Comparison of ENCODE assay signal across 15 cellular contexts in genomic region chr17:39062846-39063680, GRCh38.
DNase-seq lines count a peak whose midpoint lies in the region; ATAC-seq and TF ChIP-seq lines count a peak whose summit lies in the region.
"Had no signal": no experiment of that assay in that cellular context is flagged by ENCODE, and none has a peak within 500 bp of the region (broad histone marks: within the 10 kb centered on the region; RNA-seq: fewer than 3 reads in every experiment).

No MANE protein-coding gene starts in this region.

- H3K9me3 ChIP-seq in GM23248 (ENCODE audit: low read depth) (no peaks in the 10 kb centered on the region), MM.1S (replicated peaks; ENCODE audit: insufficient read depth, low read length) (no peaks in the 10 kb centered on the region)

- no peak overlapping the region for H3K27ac Mint-ChIP-seq in stimulated activated effector memory CD8-positive, alpha-beta T cell treated with anti-CD3 and anti-CD28 coated beads, Interleukin-12 subunit alpha, Interleukin-12 subunit beta, amount 100 ng/mL, for 72 hours
- H3K27ac Mint-ChIP-seq: activated T-helper 2 cell treated with anti-CD3 and anti-CD28 coated beads, Interferon-gamma antibody, Interleukin-2, Interleukin-4, amounts not matched to agents 10 μg/mL and 5 μg/mL and 100 μg/mL, durations not matched to agents 14 hours and 24 hours and 36 hours; B cell; progenitor cell of endocrine pancreas had no signal

- H3K9me3 Mint-ChIP-seq in stimulated activated effector memory CD8-positive, alpha-beta T cell treated with anti-CD3 and anti-CD28 coated beads, Interleukin-12 subunit alpha, Interleukin-12 subunit beta, amount 100 ng/mL, for 72 hours: no peaks in the 10 kb centered on the region
- H3K9me3 Mint-ChIP-seq: activated T-helper 2 cell treated with anti-CD3 and anti-CD28 coated beads, Interferon-gamma antibody, Interleukin-2, Interleukin-4, amounts not matched to agents 10 μg/mL and 5 μg/mL and 100 μg/mL, durations not matched to agents 14 hours and 24 hours and 36 hours had no signal

- H3F3A ChIP-seq in GM23248 (ENCODE audit: insufficient read depth): peaks cover 25% of the 10 kb centered on the region
- peaks cover 2% of the 10 kb centered on the region; the same call in 1 of the 2 replicates for H3F3A ChIP-seq in MM.1S (ENCODE audit: insufficient read depth, low read length)

- H3K9me2 ChIP-seq in GM23248 (ENCODE audit: insufficient read depth) (no peaks in the 10 kb centered on the region), MM.1S (replicated peaks; ENCODE audit: insufficient read depth, low read length) (no peaks in the 10 kb centered on the region)

- 0 out of 2 replicates have a peak, but pooled peaks cover 8% of the 10 kb centered on the region for H3K27me3 ChIP-seq in GM23248 (replicated peaks; ENCODE audit: insufficient read depth)
- H3K27me3 ChIP-seq in MM.1S (replicated peaks; ENCODE audit: insufficient read depth, low read length): no peaks in the 10 kb centered on the region

- H3K4me2 ChIP-seq in GM23248 (ENCODE audit: unreplicated experiment): peak overlapping the region; percentile 59
- H3K4me2 ChIP-seq in MM.1S (ENCODE audit: low read depth, low read length): no peak overlapping the region

- H3K9ac ChIP-seq in GM23248 (no peak overlapping the region), MM.1S (ENCODE audit: low read length) (no peak overlapping the region)

- H3K4me1 ChIP-seq in GM23248 (ENCODE audit: insufficient read depth) (peaks cover 26% of the 10 kb centered on the region), MM.1S (ENCODE audit: low read length) (no peaks in the 10 kb centered on the region)

- H3K79me2 ChIP-seq in GM23248 (ENCODE audit: insufficient read depth): no peaks in the 10 kb centered on the region
- no peaks in the 10 kb centered on the region for H3K79me2 ChIP-seq in MM.1S (ENCODE audit: low read length)

- H2AFZ ChIP-seq in GM23248 (no peak overlapping the region), MM.1S (ENCODE audit: low read length) (no peak overlapping the region)

- in situ Hi-C loops in GM23248 (cut with MboI): no loop called here

- H3K36me3 Mint-ChIP-seq in stimulated activated effector memory CD8-positive, alpha-beta T cell treated with anti-CD3 and anti-CD28 coated beads, Interleukin-12 subunit alpha, Interleukin-12 subunit beta, amount 100 ng/mL, for 72 hours: no peaks in the 10 kb centered on the region

- no peak overlapping the region for H3K4me3 ChIP-seq in AG10803 (ENCODE audit: low read length)
- peak overlapping the region; percentile 21; the same call in 1 of the 2 replicates for H3K4me3 ChIP-seq in GM23248
- no peak overlapping the region for H3K4me3 ChIP-seq in MM.1S (ENCODE audit: low read length)

- H3K36me3 ChIP-seq in GM23248 (ENCODE audit: low read depth): no peaks in the 10 kb centered on the region
- H3K36me3 ChIP-seq in MM.1S (replicated peaks; ENCODE audit: insufficient read depth, low read length): no peaks in the 10 kb centered on the region

- H3K27ac ChIP-seq in GM23248: peak overlapping the region; percentile 31; the same call in 1 of the 2 replicates
- no peak overlapping the region for H3K27ac ChIP-seq in MM.1S (ENCODE audit: low read length)
- H3K27ac ChIP-seq: VCaP had no signal

- WGBS in GM23248 (ENCODE audit: low coverage in 1 of 2, low lambda C conversion rate in 2 of 2, missing lambda C conversion rate in 2 of 2), 2 experiments: 6 to 11% methylated on average over 8 of the region's 8 CpGs

- peak; percentile 71 for DNase-seq in AG10803 (ENCODE audit: low read depth)
- peak; percentile 70 for DNase-seq in GM23248
- DNase-seq in astrocyte of the hippocampus (ENCODE audit: low read depth, low spot score): peak; percentile 48
- DNase-seq in iris pigment epithelial cell (ENCODE audit: low read depth): peak; percentile 22
- DNase-seq in stimulated activated effector memory CD8-positive, alpha-beta T cell treated with anti-CD3 and anti-CD28 coated beads, Interleukin-12 subunit alpha, Interleukin-12 subunit beta, amount 100 ng/mL, for 72 hours (ENCODE audit: low spot score in 2 of 2): no peak
- no peak for DNase-seq in MM.1S
- no peak for DNase-seq in NCI-H1930 (lab: John Stamatoyannopoulos, UW)
- no peak for DNase-seq in hypothalamus (lab: John Stamatoyannopoulos, UW)
- DNase-seq: left ventricle myocardium superior, NCI-H187, NCI-H82 had no signal

- H4K20me1 ChIP-seq in GM23248 (ENCODE audit: insufficient read depth) (no peaks in the 10 kb centered on the region), MM.1S (ENCODE audit: insufficient read depth, low read length) (no peaks in the 10 kb centered on the region)

- no peak for ATAC-seq in stimulated activated effector memory CD8-positive, alpha-beta T cell treated with anti-CD3 and anti-CD28 coated beads, Interleukin-12 subunit alpha, Interleukin-12 subunit beta, amount 100 ng/mL, for 72 hours
- ATAC-seq: left ventricle myocardium superior had no signal

- TF ChIP-seq CTCF in AG10803 (conservative IDR thresholded peaks at IDR 0.05; ENCODE audit: low read length) (no peak), MM.1S (IDR thresholded peaks at IDR 0.05; ENCODE audit: low read length) (no peak)

- H3K4me1 Mint-ChIP-seq in stimulated activated effector memory CD8-positive, alpha-beta T cell treated with anti-CD3 and anti-CD28 coated beads, Interleukin-12 subunit alpha, Interleukin-12 subunit beta, amount 100 ng/mL, for 72 hours: no peaks in the 10 kb centered on the region
- H3K4me1 Mint-ChIP-seq: B cell had no signal

- H3K4me3 Mint-ChIP-seq in stimulated activated effector memory CD8-positive, alpha-beta T cell treated with anti-CD3 and anti-CD28 coated beads, Interleukin-12 subunit alpha, Interleukin-12 subunit beta, amount 100 ng/mL, for 72 hours: no peak overlapping the region
- H3K4me3 Mint-ChIP-seq: B cell had no signal

Comparison
In these comparisons a context has a peak if more than half of its experiments do, and no peak if none do; other contexts are left out.
1. DNase-seq: peak in AG10803 (single experiment), GM23248 (single experiment), astrocyte of the hippocampus (single experiment) and iris pigment epithelial cell (single experiment); none in stimulated activated effector memory CD8-positive, alpha-beta T cell treated with anti-CD3 and anti-CD28 coated beads, Interleukin-12 subunit alpha, Interleukin-12 subunit beta, amount 100 ng/mL, for 72 hours (0 of 2), MM.1S (single experiment), NCI-H1930 (0 of 2) and hypothalamus (0 of 51).